8 cellular contexts compared by ENCODE assay signal in the genomic region with DNA sequence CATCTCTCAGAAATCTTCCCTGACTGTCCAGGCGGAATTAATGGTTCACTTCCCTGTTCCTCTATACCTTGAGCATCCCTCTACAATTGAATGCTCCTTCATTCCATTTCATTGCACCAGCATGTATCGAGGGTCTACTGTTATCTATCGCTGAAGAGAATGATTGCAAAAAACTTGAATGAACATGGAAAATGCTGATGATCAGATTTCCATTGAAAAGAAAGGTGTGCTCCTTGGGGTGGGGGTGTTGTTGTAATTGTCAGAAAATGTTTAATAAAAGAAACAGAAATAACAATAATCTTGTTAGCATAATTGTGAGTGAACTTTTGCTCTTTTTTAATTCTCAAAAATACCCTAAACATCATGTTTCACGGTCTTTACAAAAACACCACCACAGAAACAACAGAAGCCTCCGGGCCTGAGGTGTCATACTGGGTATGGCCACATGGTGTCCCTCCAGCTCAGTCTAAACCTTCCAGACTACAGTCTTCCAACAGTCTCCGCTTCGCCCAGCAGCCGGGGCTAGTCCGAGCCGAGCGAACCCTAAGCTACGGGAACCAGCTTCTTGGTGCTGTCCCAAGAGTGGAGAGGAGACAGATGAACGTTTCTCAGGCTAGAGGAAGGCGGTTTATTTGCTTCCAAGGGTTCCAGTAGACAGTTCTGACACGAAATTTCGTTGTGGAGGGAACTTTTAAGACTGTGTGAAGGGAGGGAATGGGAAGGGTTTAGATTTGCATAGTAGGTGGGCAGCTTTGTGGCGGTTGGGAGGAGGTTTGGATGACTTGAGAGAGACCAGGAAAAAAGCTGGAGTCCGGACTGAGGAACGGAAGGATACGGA.
A peak's percentile ranks its signal among the peaks of the same experiment; 100 is the strongest.
DNase-seq lines count a peak whose midpoint lies in the region; ATAC-seq, FAIRE-seq and TF ChIP-seq lines count a peak whose summit lies in the region.

No MANE protein-coding gene starts in this region.

- peak; percentile 51 for ATAC-seq in thoracic aorta (ENCODE audit: insufficient number of reproducible peaks, low FRiP score, low read depth)

- H3K4me2 ChIP-seq in osteoblast (ENCODE audit: insufficient read depth, low read length): peak overlapping the region; percentile 100

- H3K79me2 ChIP-seq in osteoblast (ENCODE audit: insufficient read depth, low read length): no peaks in the 10 kb centered on the region

- TF ChIP-seq CTCF in osteoblast (IDR thresholded peaks at IDR 0.05; ENCODE audit: extremely low read depth, low read depth, low read length): peak; percentile 99
- peak; percentile 96 for TF ChIP-seq CTCF in thoracic aorta (IDR thresholded peaks at IDR 0.05)

- H2AFZ ChIP-seq in osteoblast (ENCODE audit: low read length): peak overlapping the region; percentile 99

- peak overlapping the region; percentile 44 for H3K4me3 ChIP-seq in MG63
- peak overlapping the region; percentile 88 for H3K4me3 ChIP-seq in SK-N-MC
- H3K4me3 ChIP-seq in osteoblast (ENCODE audit: insufficient read depth, low read length): peak overlapping the region; percentile 79
- peak overlapping the region; percentile 75 for H3K4me3 ChIP-seq in thoracic aorta

- H3K4me1 ChIP-seq in osteoblast (ENCODE audit: insufficient read depth, low read length): peaks cover 10% of the 10 kb centered on the region
- peaks cover 6 to 25% of the 10 kb centered on the region in 2 donors for H3K4me1 ChIP-seq in thoracic aorta (ENCODE audit: control insufficient read depth in 1 of 2, low read depth in 2 of 2)

- H3K27me3 ChIP-seq in MG63: no peaks in the 10 kb centered on the region
- H3K27me3 ChIP-seq in osteoblast (ENCODE audit: insufficient read depth, low read length): no peaks in the 10 kb centered on the region
- no peaks in the 10 kb centered on the region for H3K27me3 ChIP-seq in thoracic aorta (replicated peaks; ENCODE audit: insufficient read depth)

- TF ChIP-seq POLR2A in H54 (IDR thresholded peaks at IDR 0.05; ENCODE audit: low read depth, low read length): peak; percentile 26; the same call in 1 of the 2 replicates

- H3K9me3 ChIP-seq in MG63 (no peaks in the 10 kb centered on the region), SK-N-MC (ENCODE audit: low read depth, low read length) (no peaks in the 10 kb centered on the region), osteoblast (ENCODE audit: low read depth, low read length) (no peaks in the 10 kb centered on the region), thoracic aorta (no peaks in the 10 kb centered on the region)

- peak overlapping the region; percentile 68 for H3K9ac ChIP-seq in SK-N-MC (ENCODE audit: insufficient read length)

- DNase-seq in ELF-1 (ENCODE audit: low read depth, low spot score) (peak; percentile 94), H54 (ENCODE audit: insufficient read length, low spot score) (peak; percentile 70), MG63 (peak; percentile 91), SK-N-MC (ENCODE audit: low read depth, low spot score) (peak; percentile 76), glomerular endothelial cell (ENCODE audit: extremely low read depth, low read depth, low spot score) (peak; percentile 73), osteoblast (ENCODE audit: insufficient read length, low spot score, missing footprints) (peak; percentile 94), thoracic aorta (ENCODE audit: low spot score) (peak; percentile 74)
- peak; percentile 84 for DNase-seq in activated naive CD4-positive, alpha-beta T cell treated with anti-CD3 and anti-CD28 coated beads, Interleukin-2, amount 50 U/mL, for 16 hours

- no peaks in the 10 kb centered on the region for H4K20me1 ChIP-seq in osteoblast (ENCODE audit: insufficient read depth, low read length)

- H3K36me3 ChIP-seq in MG63 (no peaks in the 10 kb centered on the region), SK-N-MC (ENCODE audit: insufficient read depth, low read length) (no peaks in the 10 kb centered on the region), osteoblast (ENCODE audit: insufficient read depth, low read length) (no peaks in the 10 kb centered on the region), thoracic aorta (no peaks in the 10 kb centered on the region)

- H3K27ac ChIP-seq in SK-N-MC (peak overlapping the region; percentile 22; the same call in 1 of the 2 replicates), osteoblast (ENCODE audit: low read depth, low read length) (peak overlapping the region; percentile 51), thoracic aorta (peak overlapping the region; percentile 70 to 92)

- FAIRE-seq in H54 (lab: Jason Lieb, UNC): peak; percentile 55

Comparison
In these comparisons a context has a peak if more than half of its experiments do, and no peak if none do; other contexts are left out.
1. Peak in every context shown above with its lines: DNase-seq, ATAC-seq, H3K4me3 ChIP-seq and H3K27ac ChIP-seq.
2. H3K27ac ChIP-seq: peak in every context shown above with its lines; median percentile 81 in thoracic aorta; 51 in osteoblast; 22 in SK-N-MC.